Comparison of ENCODE assay signal across 18 cellular contexts in genomic region chr21:16570196-16570595, GRCh38.
DNase-seq lines count a peak whose midpoint lies in the region; ATAC-seq, FAIRE-seq and TF ChIP-seq lines count a peak whose summit lies in the region.
"Had no signal": no experiment of that assay in that cellular context is flagged by ENCODE, and none has a peak within 500 bp of the region (broad histone marks: within the 10 kb centered on the region; RNA-seq: fewer than 3 reads in every experiment).

No MANE protein-coding gene starts in this region.

- POLR2A ChIA-PET in A549 (lab: Yijun Ruan, JAX), result no interaction called here

- CTCF ChIA-PET in A549 (lab: Yijun Ruan, JAX), result no interaction called here

- peaks cover 23% of the 10 kb centered on the region for H3K36me3 ChIP-seq in MG63
- H3K36me3 ChIP-seq: adrenal gland, transverse colon had no signal

- TF ChIP-seq EP300 in A549 (IDR thresholded peaks at IDR 0.05), result no peak

- H3K4me2 ChIP-seq in A549, result peak overlapping the region; percentile 69

- DNase-seq in A549 (ENCODE audit: low read depth in 1 of 2, low spot score in 1 of 2) (peak in 1 of 2 experiments; percentile 21), MG63 (no peak), fibroblast of mammary gland (ENCODE audit: low read depth) (peak; percentile 25), osteocyte (ENCODE audit: extremely low spot score, unreplicated experiment) (no peak), NCI-H1048 (lab: John Stamatoyannopoulos, UW) (no peak)
- DNase-seq in activated T-cell treated with anti-CD3 and anti-CD28 coated beads, Interleukin-2, amount 50 U/mL, for 1 hour, result no peak
- DNase-seq: ACHN; activated CD4-positive, CD25-positive, alpha-beta regulatory T cell treated with anti-CD3 and anti-CD28 coated beads, Interleukin-2, amount 50 U/mL, for 72 hours; adrenal gland; CD4-positive, CD25-positive, alpha-beta regulatory T cell; NCI-H1694; small intestine; T-helper 2 cell; transverse colon had no signal

- H3K9me3 ChIP-seq in A549 (no peaks in the 10 kb centered on the region), MG63 (no peaks in the 10 kb centered on the region)
- H3K9me3 ChIP-seq: adrenal gland, transverse colon had no signal

- WGBS in A549 (ENCODE audit: missing lambda C conversion rate), result 23% methylated on average over 5 of the region's 5 CpGs

- TF ChIP-seq CTCF in A549 (IDR thresholded peaks at IDR 0.05), result no peak
- TF ChIP-seq CTCF in fibroblast of mammary gland (conservative IDR thresholded peaks at IDR 0.05; ENCODE audit: control insufficient read depth, insufficient read depth, low read depth, low read length), result no peak
- TF ChIP-seq CTCF in osteocyte (IDR thresholded peaks at IDR 0.05), result no peak

- no peak overlapping the region for H3K4me3 Mint-ChIP-seq in osteocyte (ENCODE audit: unreplicated experiment)
- H3K4me3 Mint-ChIP-seq: CD4-positive, CD25-positive, alpha-beta regulatory T cell had no signal

- no peak for TF ChIP-seq POLR2A in A549 (IDR thresholded peaks at IDR 0.05; ENCODE audit: low read length)

- no peaks in the 10 kb centered on the region for H3K27me3 Mint-ChIP-seq in osteocyte (ENCODE audit: unreplicated experiment)
- H3K27me3 Mint-ChIP-seq: CD4-positive, CD25-positive, alpha-beta regulatory T cell had no signal

- H3K4me1 ChIP-seq in A549, result peaks cover 43% of the 10 kb centered on the region
- H3K4me1 ChIP-seq: adrenal gland, foreskin keratinocyte, parathyroid adenoma, transverse colon had no signal

- ATAC-seq in A549, result no peak
- no peak for ATAC-seq in HG02759 (IDR thresholded peaks at IDR 0.05; ENCODE audit: unreplicated experiment)
- no peak for ATAC-seq in GM18861 (IDR thresholded peaks at IDR 0.05; ENCODE audit: unreplicated experiment)
- ATAC-seq: foreskin keratinocyte had no signal

- peak overlapping the region; percentile 66 for H3K27ac Mint-ChIP-seq in osteocyte (ENCODE audit: unreplicated experiment)
- H3K27ac Mint-ChIP-seq: CD4-positive, CD25-positive, alpha-beta regulatory T cell had no signal

- no peak for TF ChIP-seq RAD21 in A549 (conservative IDR thresholded peaks at IDR 0.05 in 1 of 2, IDR thresholded peaks at IDR 0.05 in 1 of 2)

- peaks cover 10% of the 10 kb centered on the region for H3K36me3 Mint-ChIP-seq in osteocyte (ENCODE audit: unreplicated experiment)

- FAIRE-seq in A549 (lab: Jason Lieb, UNC), result no peak
- FAIRE-seq: small intestine had no signal

- H3K4me1 Mint-ChIP-seq in osteocyte (ENCODE audit: unreplicated experiment), result peaks cover 80% of the 10 kb centered on the region
- H3K4me1 Mint-ChIP-seq: CD4-positive, CD25-positive, alpha-beta regulatory T cell had no signal

- H3K27ac ChIP-seq in A549, result peak overlapping the region; percentile 49 to 76; a peak in 5 of 6 replicates
- H3K27ac ChIP-seq: adrenal gland, foreskin keratinocyte, parathyroid adenoma had no signal

- no peaks in the 10 kb centered on the region for H3K27me3 ChIP-seq in MG63
- H3K27me3 ChIP-seq: adrenal gland, foreskin keratinocyte, transverse colon had no signal

- no peak overlapping the region for H3K4me3 ChIP-seq in A549
- H3K4me3 ChIP-seq in MG63, result peak overlapping the region; percentile 3; the same call in 1 of the 2 replicates
- no peak overlapping the region for H3K4me3 ChIP-seq in fibroblast of mammary gland (ENCODE audit: control insufficient read depth, low read depth, low read length)
- H3K4me3 ChIP-seq: adrenal gland, transverse colon had no signal

- H3K9me3 Mint-ChIP-seq in osteocyte (ENCODE audit: unreplicated experiment), result peaks cover 3% of the 10 kb centered on the region

TF ChIP-seq in A549, 52 proteins besides CTCF, POLR2A, EP300 and RAD21:
- TF ChIP-seq CHD4 (IDR thresholded peaks at IDR 0.05; ENCODE audit: borderline replicate concordance) (no peak), MAFK (IDR thresholded peaks at IDR 0.05; ENCODE audit: partially characterized antibody) (peak; percentile 83)
